ENCODE assay signal across 1 cellular context in the genomic region with DNA sequence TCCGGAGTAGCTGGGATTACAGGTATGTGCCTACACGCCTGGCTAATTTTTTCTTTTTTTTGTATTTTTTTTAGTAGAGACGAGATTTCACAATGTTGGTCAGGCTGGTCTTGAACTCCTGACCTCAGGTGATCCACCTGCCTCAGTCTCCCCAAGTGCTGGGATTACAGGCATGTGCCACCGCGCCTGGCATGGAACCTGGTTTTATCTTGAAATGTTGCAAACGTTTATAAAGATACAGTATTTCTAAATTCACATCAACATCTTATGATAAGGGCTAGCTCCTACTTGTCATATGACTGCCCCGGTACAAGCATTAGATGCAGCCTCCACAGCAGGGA.
TF ChIP-seq lines count a peak whose summit lies in the region.

No MANE protein-coding gene starts in this region.

TF ChIP-seq in H1, 55 proteins besides CTCF, POLR2A, EP300 and RAD21:
- TF ChIP-seq JUND (IDR thresholded peaks at IDR 0.05; ENCODE audit: low read length): no peak
- no peak for TF ChIP-seq NRF1 (IDR thresholded peaks at IDR 0.05; ENCODE audit: low read depth, low read length)
- no peak for TF ChIP-seq GTF2F1 (IDR thresholded peaks at IDR 0.05; ENCODE audit: borderline replicate concordance, low read depth, low read length)
- no peak for TF ChIP-seq TAF7 (optimal IDR thresholded peaks at IDR 0.05; ENCODE audit: borderline replicate concordance, low read depth, low read length)
- no peak for TF ChIP-seq SIRT6 (IDR thresholded peaks at IDR 0.05; ENCODE audit: low read length)
